ENCODE assay signal across 11 cellular contexts in the genomic region with DNA sequence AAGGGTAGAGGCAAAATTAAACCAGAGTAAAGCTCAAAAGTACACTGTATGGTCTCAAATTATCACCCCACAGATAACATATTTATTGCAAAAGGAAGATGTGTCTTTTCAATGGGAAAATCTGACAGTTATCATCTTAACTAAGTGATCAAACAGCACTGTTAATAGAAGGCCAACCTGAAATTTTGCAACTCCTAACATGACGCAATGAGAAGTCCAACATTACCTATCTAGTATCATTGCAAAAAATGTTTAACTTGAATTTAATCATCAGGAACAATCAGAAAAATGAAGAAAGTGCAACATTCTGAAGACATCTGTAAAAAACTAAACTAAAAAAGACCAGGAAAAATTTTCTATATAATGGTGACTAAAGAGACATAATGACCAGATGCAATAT.
"Had no signal": no experiment of that assay in that cellular context is flagged by ENCODE, and none has a peak within 500 bp of the region (broad histone marks: within the 10 kb centered on the region; RNA-seq: fewer than 3 reads in every experiment).

No MANE protein-coding gene starts in this region.

- H3K4me3 Mint-ChIP-seq: GM23338, H9, HFFc6 had no signal

- H3K4me3 ChIP-seq: GM23248, GM23338, HAP-1 had no signal

- H3K36me3 ChIP-seq: HAP-1 had no signal

- DNase-seq: GM23248, GOT3, H7, H9, HCEC 1CT, HFFc6 had no signal

- FAIRE-seq: H1, H54 had no signal

- H3K27ac Mint-ChIP-seq: GM23338, H9, HFFc6 had no signal

- H3K4me1 Mint-ChIP-seq: GM23338, H9 had no signal

- H3K27ac ChIP-seq: GM23248 had no signal

- H3K4me2 ChIP-seq: GM23338 had no signal

- ATAC-seq: GM23338, HCT116 had no signal

- H3K9me3 ChIP-seq: HAP-1 had no signal

- H2AFZ ChIP-seq: GM23248, GM23338 had no signal

- H3K9ac ChIP-seq: GM23248 had no signal

- H3K4me1 ChIP-seq: HAP-1 had no signal
